Comparison of ENCODE assay signal across 8 cellular contexts in genomic region chr3:13452490-13453335, GRCh38. TPM values are rescaled to one million over a fixed set of nuclear protein-coding genes. Genes with fewer than 3 reads are reported as not detected.
DNase-seq lines count a peak whose midpoint lies in the region; ATAC-seq and TF ChIP-seq lines count a peak whose summit lies in the region.

No MANE protein-coding gene starts in this region.

- no peaks in the 10 kb centered on the region for H3K36me3 ChIP-seq in KMS-11 (ENCODE audit: insufficient read depth)
- no peaks in the 10 kb centered on the region for H3K36me3 ChIP-seq in hepatocyte (replicated peaks; ENCODE audit: insufficient read depth, low read depth)
- no peaks in the 10 kb centered on the region for H3K36me3 ChIP-seq in sigmoid colon

- H3K4me1 ChIP-seq in KMS-11 (ENCODE audit: low read depth, poor library complexity, severe bottlenecking) (peaks cover 17% of the 10 kb centered on the region), hepatocyte (ENCODE audit: insufficient read depth) (peaks cover 4% of the 10 kb centered on the region), sigmoid colon (peaks cover 0 to 12% (median 5%) of the 10 kb centered on the region in 4 donors)

- TF ChIP-seq CTCF in KMS-11 (conservative IDR thresholded peaks at IDR 0.05; ENCODE audit: low read depth, low read length): peak; percentile 65
- TF ChIP-seq CTCF in astrocyte of the spinal cord (IDR thresholded peaks at IDR 0.05; ENCODE audit: low read depth, low read length): peak; percentile 57
- peak; percentile 69 for TF ChIP-seq CTCF in hepatocyte (IDR thresholded peaks at IDR 0.05; ENCODE audit: poor library complexity)
- peak in 3 of 4 experiments; percentile 44 to 59 (median 54) for TF ChIP-seq CTCF in sigmoid colon (IDR thresholded peaks at IDR 0.05)

- no peaks in the 10 kb centered on the region for H4K20me1 ChIP-seq in KMS-11 (ENCODE audit: insufficient read depth)
- no peaks in the 10 kb centered on the region for H4K20me1 ChIP-seq in hepatocyte (ENCODE audit: insufficient read depth, poor library complexity, severe bottlenecking)

- DNase-seq in DMS153 (lab: John Stamatoyannopoulos, UW): peak; percentile 16
- no peak for DNase-seq in DMS153 treated with DMSO at 0.1 percent for 48 hours (lab: John Stamatoyannopoulos, UW; ENCODE audit: unreplicated experiment)
- peak; percentile 63 for DNase-seq in SKM-1 (lab: John Stamatoyannopoulos, UW; ENCODE audit: unreplicated experiment)
- peak; percentile 73 for DNase-seq in astrocyte of the spinal cord (ENCODE audit: low read depth, low spot score)
- peak; percentile 77 for DNase-seq in hepatocyte (ENCODE audit: low spot score)
- DNase-seq in sigmoid colon: no peak

- WGBS in hepatocyte (ENCODE audit: low lambda C conversion rate, missing lambda C conversion rate): 28% methylated on average over 12 of the region's 12 CpGs
- WGBS in sigmoid colon, 2 donors: 6 to 25% methylated on average over 12 of the region's 12 CpGs

- H3K9ac ChIP-seq in KMS-11: peak overlapping the region; percentile 41; the same call in 1 of the 2 replicates

- no peaks in the 10 kb centered on the region for H3K79me2 ChIP-seq in KMS-11 (ENCODE audit: insufficient read depth, low read depth)
- no peaks in the 10 kb centered on the region for H3K79me2 ChIP-seq in hepatocyte

- intact Hi-C loops in sigmoid colon (cut with DNase I): no loop called here

- peak overlapping the region; percentile 76; the same call in 1 of the 2 replicates for H3K4me2 ChIP-seq in KMS-11
- H3K4me2 ChIP-seq in hepatocyte: peak overlapping the region; percentile 77

- H3K9me3 ChIP-seq in hepatocyte (ENCODE audit: low read depth) (no peaks in the 10 kb centered on the region), sigmoid colon (no peaks in the 10 kb centered on the region)

- TF ChIP-seq POLR2A in sigmoid colon (IDR thresholded peaks at IDR 0.05): no peak

- H3K9me2 ChIP-seq in hepatocyte (replicated peaks; ENCODE audit: insufficient read depth): no peaks in the 10 kb centered on the region

- peak overlapping the region; percentile 76 for H2AFZ ChIP-seq in KMS-11 (ENCODE audit: low read depth)
- peak overlapping the region; percentile 88 for H2AFZ ChIP-seq in hepatocyte

- H3K27me3 ChIP-seq in KMS-11 (ENCODE audit: insufficient read depth, low read depth) (no peaks in the 10 kb centered on the region), hepatocyte (no peaks in the 10 kb centered on the region), sigmoid colon (no peaks in the 10 kb centered on the region)

- H3K4me3 ChIP-seq in KMS-11 (IDR thresholded peaks at IDR 0.05; ENCODE audit: insufficient read depth, low read depth, low read length) (peak overlapping the region; percentile 84), astrocyte of the spinal cord (ENCODE audit: low read depth, low read length) (no peak overlapping the region), hepatocyte (no peak overlapping the region), sigmoid colon (peak overlapping the region; percentile 30 to 55 (median 52))

- in situ Hi-C loops in astrocyte of the spinal cord (cut with HindIII; ENCODE audit: low sequenced_read_pairs): no loop called here

- TF ChIP-seq EP300 in sigmoid colon (IDR thresholded peaks at IDR 0.05): no peak

- peak overlapping the region; percentile 65 for H3K27ac ChIP-seq in KMS-11
- H3K27ac ChIP-seq in hepatocyte: peak overlapping the region; percentile 78
- H3K27ac ChIP-seq in sigmoid colon: peak overlapping the region; percentile 75 to 84 (median 82)

- ATAC-seq in HG02798 (IDR thresholded peaks at IDR 0.05; ENCODE audit: poor library complexity, unreplicated experiment): no peak

RNA-seq across cellular contexts. Expression of gene HDAC11, which starts 27.4 kb away (rescaled TPM):
- total RNA-seq in hepatocyte: 8.1 and 8.4 TPM in 2 replicates
- 12.3 and 17.2 TPM in 2 replicates for polyA plus RNA-seq in hepatocyte
- total RNA-seq in sigmoid colon: 10 to 100 TPM; 15.5 to 17.2 (median 16.7) TPM
- polyA plus RNA-seq in sigmoid colon: 10 to 100 TPM; 20.6 to 30.3 (median 22.8) TPM

RNA-seq across cellular contexts. Expression of gene NUP210, which starts 32.6 kb away (rescaled TPM):
- total RNA-seq in hepatocyte (8.3 and 8.4 TPM in 2 replicates), sigmoid colon (1 to 10 TPM; 1.4 to 6.1 (median 3.1) TPM)
- polyA plus RNA-seq in hepatocyte (6.3 and 6.7 TPM in 2 replicates), sigmoid colon (10 to 100 TPM in 1 of 3 donors, 1 to 10 TPM in 1, under 1 TPM in 1; under 0.01 to 26.4 (median 2.1) TPM)

Comparison
In these comparisons a context has a peak if more than half of its experiments do, and no peak if none do; other contexts are left out.
1. DNase-seq: peak in DMS153 (single experiment), SKM-1 (single experiment), astrocyte of the spinal cord (single experiment) and hepatocyte (single experiment); none in DMS153 treated with DMSO at 0.1 percent for 48 hours (single experiment) and sigmoid colon (single experiment).
2. H3K4me3 ChIP-seq: peak in KMS-11 (single experiment) and sigmoid colon (4 of 4); none in astrocyte of the spinal cord (single experiment) and hepatocyte (single experiment).
3. Peak in every context shown above with its lines, with median percentiles within 50 percentile points of each other: H3K27ac ChIP-seq and CTCF ChIP-seq.